11 cellular contexts compared by ENCODE assay signal in genomic region chr2:96954490-96954846, GRCh38. TPM values are rescaled to one million over a fixed set of nuclear protein-coding genes. Genes with fewer than 3 reads are reported as not detected.
DNase-seq lines count a peak whose midpoint lies in the region; ATAC-seq and TF ChIP-seq lines count a peak whose summit lies in the region.
"Had no signal": no experiment of that assay in that cellular context is flagged by ENCODE, and none has a peak within 500 bp of the region (broad histone marks: within the 10 kb centered on the region; RNA-seq: fewer than 3 reads in every experiment).

No MANE protein-coding gene starts in this region.

- H3K9me3 Mint-ChIP-seq in activated CD8-positive, alpha-beta memory T cell treated with anti-CD3 and anti-CD28 coated beads, Interleukin-2, amount 10 ng/mL, durations not matched to agents 7 days and 5 days (ENCODE audit: low read depth) = no peaks in the 10 kb centered on the region

- ATAC-seq in activated CD8-positive, alpha-beta memory T cell treated with anti-CD3 and anti-CD28 coated beads, Interleukin-2, amount 10 ng/mL, durations not matched to agents 7 days and 5 days = peak; percentile 69
- peak; percentile 45 for ATAC-seq in HG02798 (IDR thresholded peaks at IDR 0.05; ENCODE audit: poor library complexity, unreplicated experiment)
- ATAC-seq in GM19023 (IDR thresholded peaks at IDR 0.05; ENCODE audit: unreplicated experiment) = no peak
- ATAC-seq in HG03039 (IDR thresholded peaks at IDR 0.05; ENCODE audit: unreplicated experiment) = no peak

- H3K27ac ChIP-seq in spleen = peak overlapping the region in 6 of 8 donors; percentile 4 to 62 (median 52)

- no peak for TF ChIP-seq POLR2A in spleen (IDR thresholded peaks at IDR 0.05)

- CTCF ChIA-PET in activated CD8-positive, alpha-beta memory T cell treated with anti-CD3 and anti-CD28 coated beads, Interleukin-2, amount 10 ng/mL, durations not matched to agents 7 days and 5 days (lab: Charles Lee) = interaction anchor here (0.7 to 9.2 kb wide), 11 partner anchors 8 to 158 kb away, joined by 3 to 178 read pairs (median 3); partner anchors contain the start of genes ANKRD36, ANKRD39 and CNNM3

- 12 to 21% (median 13%) methylated on average over 4 of the region's 4 CpGs for WGBS in spleen, 5 donors

- TF ChIP-seq CTCF in spleen (IDR thresholded peaks at IDR 0.05 in 8 of 11, conservative IDR thresholded peaks at IDR 0.05 in 3 of 11) = no peak

- H3K36me3 ChIP-seq in spleen = no peaks in the 10 kb centered on the region

- peaks cover 0 to 24% (median 0%) of the 10 kb centered on the region in 7 donors for H3K27me3 ChIP-seq in spleen (replicated peaks in 1 of 7)

- no peaks in the 10 kb centered on the region for H3K36me3 Mint-ChIP-seq in activated CD8-positive, alpha-beta memory T cell treated with anti-CD3 and anti-CD28 coated beads, Interleukin-2, amount 10 ng/mL, durations not matched to agents 7 days and 5 days
- H3K36me3 Mint-ChIP-seq: brain had no signal

- peak overlapping the region; percentile 75 for H3K27ac Mint-ChIP-seq in activated CD8-positive, alpha-beta memory T cell treated with anti-CD3 and anti-CD28 coated beads, Interleukin-2, amount 10 ng/mL, durations not matched to agents 7 days and 5 days

- H3K4me3 Mint-ChIP-seq in activated CD8-positive, alpha-beta memory T cell treated with anti-CD3 and anti-CD28 coated beads, Interleukin-2, amount 10 ng/mL, durations not matched to agents 7 days and 5 days = no peak overlapping the region

- peaks cover 11% of the 10 kb centered on the region for H3K27me3 Mint-ChIP-seq in activated CD8-positive, alpha-beta memory T cell treated with anti-CD3 and anti-CD28 coated beads, Interleukin-2, amount 10 ng/mL, durations not matched to agents 7 days and 5 days
- H3K27me3 Mint-ChIP-seq: brain had no signal

- peaks cover 26% of the 10 kb centered on the region for H3K4me1 Mint-ChIP-seq in activated CD8-positive, alpha-beta memory T cell treated with anti-CD3 and anti-CD28 coated beads, Interleukin-2, amount 10 ng/mL, durations not matched to agents 7 days and 5 days

- intact Hi-C loops in spleen (cut with DNase I; ENCODE audit: low total_unique reads) = loop anchor here (5.0 kb wide), 1 partner anchor 97 kb away; the partner anchor contains the start of gene ANKRD39

- no peak overlapping the region for H3K4me3 ChIP-seq in spleen

- no peak for DNase-seq in activated CD8-positive, alpha-beta memory T cell treated with anti-CD3 and anti-CD28 coated beads, Interleukin-2, amount 10 ng/mL, durations not matched to agents 7 days and 5 days
- DNase-seq in activated CD8-positive, alpha-beta memory T cell treated with anti-CD3 and anti-CD28 coated beads, Interleukin-2, amount 50 U/mL, for 4 hours = no peak
- peak; percentile 17 for DNase-seq in amniotic epithelial cell (ENCODE audit: low read depth)
- no peak for DNase-seq in spleen
- no peak for DNase-seq in cerebellar nuclear complex (lab: John Stamatoyannopoulos, UW)

- H3K4me1 ChIP-seq in spleen = peaks cover 34 to 77% (median 61%) of the 10 kb centered on the region in 6 donors

- H3K9me3 ChIP-seq in spleen = no peaks in the 10 kb centered on the region

RNA-seq across cellular contexts. Expression of gene FAM178B, which starts 31.9 kb away (rescaled TPM):
- not detected for total RNA-seq in activated CD8-positive, alpha-beta memory T cell treated with anti-CD3 and anti-CD28 coated beads, Interleukin-2, amount 10 ng/mL, durations not matched to agents 7 days and 5 days
- 10 to 100 TPM in 2 of 7 donors, 1 to 10 TPM in 4, not detected in 1; 3.8 to 27.4 (median 8.9) TPM for total RNA-seq in spleen
- 1 to 10 TPM; 1.5 to 7.3 (median 4.2) TPM for polyA plus RNA-seq in spleen
- total RNA-seq: NCI-H460 had no signal
- polyA plus RNA-seq: BJ had no signal

Comparison
In these comparisons a context has a peak if more than half of its experiments do, and no peak if none do; other contexts are left out.
1. ATAC-seq: peak in activated CD8-positive, alpha-beta memory T cell treated with anti-CD3 and anti-CD28 coated beads, Interleukin-2, amount 10 ng/mL, durations not matched to agents 7 days and 5 days (single experiment) and HG02798 (single experiment); none in GM19023 (single experiment) and HG03039 (single experiment).